ENCODE assay signal across 4 cellular contexts in genomic region chr3:15452156-15452555, GRCh38.
"Had no signal": no experiment of that assay in that cellular context is flagged by ENCODE, and none has a peak within 500 bp of the region (broad histone marks: within the 10 kb centered on the region; RNA-seq: fewer than 3 reads in every experiment).

No MANE protein-coding gene starts in this region.

- H3K4me1 Mint-ChIP-seq: GM23338 had no signal

- H3K27ac Mint-ChIP-seq: GM23338 had no signal

- ATAC-seq: GM23338 had no signal

- H3K4me3 Mint-ChIP-seq: GM23338, H9 had no signal

- H3K9me3 Mint-ChIP-seq: GM23338, H9 had no signal

- DNase-seq: H9, HCEC 1CT, IMR-90 had no signal
